ENCODE assay signal across 25 cellular contexts in genomic region chr5:6266671-6267197, GRCh38.
DNase-seq lines count a peak whose midpoint lies in the region; ATAC-seq, FAIRE-seq and TF ChIP-seq lines count a peak whose summit lies in the region.
"Had no signal": no experiment of that assay in that cellular context is flagged by ENCODE, and none has a peak within 500 bp of the region (broad histone marks: within the 10 kb centered on the region; RNA-seq: fewer than 3 reads in every experiment).

No MANE protein-coding gene starts in this region.

- H3K4me3 Mint-ChIP-seq in activated CD4-positive, alpha-beta T cell treated with anti-CD3 and anti-CD28 coated beads, Interleukin-2, amount 10 ng/mL, durations not matched to agents 24 days and 14 days, result no peak overlapping the region
- no peak overlapping the region for H3K4me3 Mint-ChIP-seq in MCF 10A (ENCODE audit: unreplicated experiment)
- H3K4me3 Mint-ChIP-seq: B cell; CD4-positive, alpha-beta T cell; CD8-positive, alpha-beta T cell had no signal

- H4K20me1 ChIP-seq in MM.1S (ENCODE audit: insufficient read depth, low read length), result no peaks in the 10 kb centered on the region
- no peaks in the 10 kb centered on the region for H4K20me1 ChIP-seq in GM12878 (ENCODE audit: control insufficient read depth, insufficient read depth)
- H4K20me1 ChIP-seq: BLaER1 treated with 17β-estradiol and CSF1 and Interleukin-3, amounts not matched to agents 10 nM and 100 nM had no signal

- in situ Hi-C loops in GM12878 (cut with MboI), result no loop called here

- H3K27ac ChIP-seq in MM.1S (ENCODE audit: low read length) (peak overlapping the region; percentile 32; the same call in 1 of the 2 replicates), GM12878 (ENCODE audit: control insufficient read depth, insufficient read depth) (no peak overlapping the region)
- H3K27ac ChIP-seq: 22Rv1; A549; BLaER1 treated with 17β-estradiol and CSF1 and Interleukin-3, amounts not matched to agents 10 nM and 100 nM; C4-2B had no signal

- RAD21 ChIA-PET in GM12878 (lab: Charles Lee; ENCODE audit: unreplicated experiment), result interaction anchor here (1.3 to 3.7 kb wide), 6 partner anchors 10 to 90 kb away, joined by 4 to 16 read pairs (median 8); no protein-coding TSS in a partner anchor

- no peak for TF ChIP-seq RAD21 in GM12878 (IDR thresholded peaks at IDR 0.05; ENCODE audit: insufficient read depth, low read depth, low read length)

- peaks cover 7% of the 10 kb centered on the region for H3K36me3 Mint-ChIP-seq in activated CD4-positive, alpha-beta T cell treated with anti-CD3 and anti-CD28 coated beads, Interleukin-2, amount 10 ng/mL, durations not matched to agents 24 days and 14 days (ENCODE audit: low read depth)
- no peaks in the 10 kb centered on the region for H3K36me3 Mint-ChIP-seq in MCF 10A (ENCODE audit: insufficient read depth, unreplicated experiment)
- H3K36me3 Mint-ChIP-seq: CD8-positive, alpha-beta T cell had no signal

- no peaks in the 10 kb centered on the region for H3K9me2 ChIP-seq in MM.1S (replicated peaks; ENCODE audit: insufficient read depth, low read length)

- H3K4me1 Mint-ChIP-seq in activated CD4-positive, alpha-beta T cell treated with anti-CD3 and anti-CD28 coated beads, Interleukin-2, amount 10 ng/mL, durations not matched to agents 24 days and 14 days, result peaks cover 9% of the 10 kb centered on the region
- no peaks in the 10 kb centered on the region for H3K4me1 Mint-ChIP-seq in MCF 10A (ENCODE audit: insufficient read depth, unreplicated experiment)
- H3K4me1 Mint-ChIP-seq: B cell had no signal

- no peak for TF ChIP-seq CTCF in MM.1S (IDR thresholded peaks at IDR 0.05; ENCODE audit: low read length)
- TF ChIP-seq CTCF in GM12878 (IDR thresholded peaks at IDR 0.05 in 2 of 3, conservative IDR thresholded peaks at IDR 0.05 in 1 of 3; ENCODE audit: control insufficient read depth in 2 of 3, extremely low read depth in 1 of 3, insufficient read depth in 1 of 3, low read depth in 3 of 3, low read length in 3 of 3), result no peak
- TF ChIP-seq CTCF in MCF 10A (IDR thresholded peaks at IDR 0.05; ENCODE audit: unreplicated experiment), result no peak

- FAIRE-seq in GM12878 (lab: Jason Lieb, UNC) (no peak), RCC 7860 (lab: Jason Lieb, UNC) (no peak)
- FAIRE-seq: A549, D721Med, G401.6, GM12892, GM18507, GM19239 had no signal

- peaks cover 15% of the 10 kb centered on the region for H3K9me3 Mint-ChIP-seq in activated CD4-positive, alpha-beta T cell treated with anti-CD3 and anti-CD28 coated beads, Interleukin-2, amount 10 ng/mL, durations not matched to agents 24 days and 14 days
- no peaks in the 10 kb centered on the region for H3K9me3 Mint-ChIP-seq in MCF 10A (ENCODE audit: unreplicated experiment)
- H3K9me3 Mint-ChIP-seq: CD4-positive, alpha-beta T cell; CD8-positive, alpha-beta T cell had no signal

- H3K36me3 ChIP-seq in MM.1S (replicated peaks; ENCODE audit: insufficient read depth, low read length) (no peaks in the 10 kb centered on the region), GM12878 (ENCODE audit: control insufficient read depth in 2 of 2, insufficient read depth in 2 of 2, low read length in 1 of 2) (no peaks in the 10 kb centered on the region)
- H3K36me3 ChIP-seq: BLaER1 treated with 17β-estradiol and CSF1 and Interleukin-3, amounts not matched to agents 10 nM and 100 nM had no signal

- peak overlapping the region; percentile 26 for H3K4me2 ChIP-seq in MM.1S (ENCODE audit: low read depth, low read length)
- no peak overlapping the region for H3K4me2 ChIP-seq in GM12878 (ENCODE audit: control insufficient read depth, insufficient read depth)
- H3K4me2 ChIP-seq: A549; BLaER1 treated with 17β-estradiol and CSF1 and Interleukin-3, amounts not matched to agents 10 nM and 100 nM had no signal

- CTCF ChIA-PET in GM12878 (lab: Yijun Ruan, JAX), result interaction anchor here (0.9 to 2.3 kb wide), 6 partner anchors 9 to 100 kb away, joined by 3 to 8 read pairs (median 3); no protein-coding TSS in a partner anchor
- CTCF ChIA-PET in MCF 10A (lab: Yijun Ruan, JAX), result no interaction called here

- BruUV-seq in GM12878 (replicated peaks; lab: Mats Ljungman, UMichigan), result no TSS peak
- BruUV-seq in MCF 10A (replicated peaks; lab: Mats Ljungman, UMichigan), result no TSS peak

- no peak overlapping the region for H3K4me3 ChIP-seq in MM.1S (ENCODE audit: low read length)
- no peak overlapping the region for H3K4me3 ChIP-seq in GM12878
- H3K4me3 ChIP-seq: A549; BLaER1 treated with 17β-estradiol and CSF1 and Interleukin-3, amounts not matched to agents 10 nM and 100 nM had no signal

- H3K9me3 ChIP-seq in MM.1S (replicated peaks; ENCODE audit: insufficient read depth, low read length) (no peaks in the 10 kb centered on the region), GM12878 (replicated peaks; ENCODE audit: control insufficient read depth, insufficient read depth, low read length) (no peaks in the 10 kb centered on the region; the same call in 2 of the 3 replicates)
- H3K9me3 ChIP-seq: A549, Caco-2 had no signal

- intact Hi-C loops in activated CD4-positive, alpha-beta T cell treated with anti-CD3 and anti-CD28 coated beads, Interleukin-2, amount 10 ng/mL, durations not matched to agents 24 days and 14 days (cut with micrococcal nuclease), result loop anchor here (10.0 kb wide), 1 partner anchor 558 kb away; no protein-coding TSS in a partner anchor
- intact Hi-C loops in GM12878 (cut with micrococcal nuclease; ENCODE audit: unreplicated experiment), result no loop called here
- intact Hi-C loops in MCF 10A (cut with micrococcal nuclease), result no loop called here

- no peaks in the 10 kb centered on the region for H3K27me3 ChIP-seq in MM.1S (replicated peaks; ENCODE audit: insufficient read depth, low read length)
- H3K27me3 ChIP-seq in GM12878 (replicated peaks in 1 of 2; ENCODE audit: control insufficient read depth in 2 of 2, insufficient read depth in 2 of 2, low read length in 1 of 2), result no peaks in the 10 kb centered on the region
- H3K27me3 ChIP-seq: BLaER1 treated with 17β-estradiol and CSF1 and Interleukin-3, amounts not matched to agents 10 nM and 100 nM had no signal

- no peak overlapping the region for H3K9ac ChIP-seq in MM.1S (ENCODE audit: low read length)
- H3K9ac ChIP-seq in GM12878 (ENCODE audit: control insufficient read depth, insufficient read depth, low read length), result no peak overlapping the region
- H3K9ac ChIP-seq: BLaER1 treated with 17β-estradiol and CSF1 and Interleukin-3, amounts not matched to agents 10 nM and 100 nM had no signal

- 16% methylated on average over 3 of the region's 3 CpGs for WGBS in GM12878 (ENCODE audit: insufficient coverage, insufficient replicate concordance, low lambda C conversion rate, missing lambda C conversion rate)

- H3K4me1 ChIP-seq in MM.1S (ENCODE audit: low read length), result peaks cover 25% of the 10 kb centered on the region
- H3K4me1 ChIP-seq in GM12878 (ENCODE audit: control insufficient read depth, insufficient read depth, low read length), result no peaks in the 10 kb centered on the region
- H3K4me1 ChIP-seq: A549, Caco-2 had no signal

- no peaks in the 10 kb centered on the region for H3F3A ChIP-seq in MM.1S (ENCODE audit: insufficient read depth, low read length)

- H2AFZ ChIP-seq in MM.1S (ENCODE audit: low read length) (no peak overlapping the region), GM12878 (ENCODE audit: control insufficient read depth, low read depth, low read length) (no peak overlapping the region)

- H3K27ac Mint-ChIP-seq in activated CD4-positive, alpha-beta T cell treated with anti-CD3 and anti-CD28 coated beads, Interleukin-2, amount 10 ng/mL, durations not matched to agents 24 days and 14 days, result peak overlapping the region; percentile 29
- H3K27ac Mint-ChIP-seq in MCF 10A (ENCODE audit: low read depth, unreplicated experiment), result no peak overlapping the region
- H3K27ac Mint-ChIP-seq: B cell; CD4-positive, alpha-beta T cell; CD8-positive, alpha-beta T cell had no signal

- H3K27me3 Mint-ChIP-seq in activated CD4-positive, alpha-beta T cell treated with anti-CD3 and anti-CD28 coated beads, Interleukin-2, amount 10 ng/mL, durations not matched to agents 24 days and 14 days, result no peaks in the 10 kb centered on the region
- H3K27me3 Mint-ChIP-seq in MCF 10A (ENCODE audit: insufficient read depth, unreplicated experiment), result peaks cover 39% of the 10 kb centered on the region

- SMC1A ChIA-PET in GM12878 (lab: Charles Lee; ENCODE audit: uncharacterized antibody, unreplicated experiment), result interaction anchor here (0.7 to 4.4 kb wide), 16 partner anchors 9 to 517 kb away, joined by 3 to 31 read pairs (median 4); partner anchors contain the start of gene MED10

- POLR2A ChIA-PET in GM12878 (lab: Charles Lee), result interaction anchor here (0.8 to 1.8 kb wide), 4 partner anchors 9 to 31 kb away, joined by 3 to 6 read pairs (median 4); no protein-coding TSS in a partner anchor
- POLR2A ChIA-PET in MCF 10A (lab: Yijun Ruan, JAX), result interaction anchor here (1.4 kb wide), 1 partner anchor 16 kb away, joined by 3 read pairs; no protein-coding TSS in a partner anchor

- no peak for TF ChIP-seq EP300 in GM12878 (IDR thresholded peaks at IDR 0.05; ENCODE audit: borderline replicate concordance in 1 of 2, control insufficient read depth in 1 of 2, low read depth in 2 of 2, low read length in 2 of 2)

- TF ChIP-seq POLR2A in GM12878 (IDR thresholded peaks at IDR 0.05; ENCODE audit: low read depth, low read length), result no peak

- ATAC-seq in GM18867 (IDR thresholded peaks at IDR 0.05; ENCODE audit: unreplicated experiment) (peak; percentile 52), GM12878 (peak; percentile 43; the same call in 2 of the 3 replicates), HG02588 (IDR thresholded peaks at IDR 0.05; ENCODE audit: unreplicated experiment) (no peak)
- ATAC-seq: A549; CD8-positive, alpha-beta T cell had no signal

- H3K79me2 ChIP-seq in MM.1S (ENCODE audit: low read length), result no peaks in the 10 kb centered on the region
- H3K79me2 ChIP-seq in GM12878 (ENCODE audit: control insufficient read depth, insufficient read depth, low read length), result no peaks in the 10 kb centered on the region

- DNase-seq in activated CD4-positive, alpha-beta T cell treated with anti-CD3 and anti-CD28 coated beads, Interleukin-2, amount 10 ng/mL, durations not matched to agents 24 days and 14 days, result no peak
- no peak for DNase-seq in activated CD4-positive, alpha-beta T cell treated with anti-CD3 and anti-CD28 coated beads, Interleukin-2, amount 50 U/mL, for 1 hour
- DNase-seq in MM.1S (peak; percentile 59), GM12878 (ENCODE audit: low read depth, low spot score) (no peak), MCF 10A (ENCODE audit: unreplicated experiment) (no peak), RCC 7860 (ENCODE audit: low spot score) (no peak)
- DNase-seq: AML-193; Caco-2; Calu3; CD4-positive, alpha-beta T cell; CD8-positive, alpha-beta T cell; DMS79 treated with DMSO at 0.1 percent for 48 hours; GF-D8 had no signal

TF ChIP-seq in GM12878, 131 proteins besides CTCF, POLR2A, EP300 and RAD21:
- peak; percentile 79 for TF ChIP-seq ATF7 (IDR thresholded peaks at IDR 0.05; ENCODE audit: low read depth)
- TF ChIP-seq BACH1 (IDR thresholded peaks at IDR 0.05; ENCODE audit: borderline replicate concordance), result no peak
- TF ChIP-seq SMARCA5 (IDR thresholded peaks at IDR 0.05), result 0 out of 2 replicates have a peak, but pooled peaks have one; percentile 36
- peak; percentile 61; the same call in 1 of the 2 replicates for TF ChIP-seq ZNF217 (IDR thresholded peaks at IDR 0.05)
